8 cellular contexts compared by ENCODE assay signal in genomic region chr5:17217421-17218352, GRCh38. TPM values are rescaled to one million over a fixed set of nuclear protein-coding genes. Genes with fewer than 3 reads are reported as not detected.
DNase-seq lines count a peak whose midpoint lies in the region; ATAC-seq and TF ChIP-seq lines count a peak whose summit lies in the region.

TSS of gene BASP1 (plus strand) at chr5:17217631. CDS start at chr5:17275217, 57,586 bp downstream.

- WGBS in adrenal gland, 4 donors, result 0 to 2% (median 1%) methylated on average over 5 to 93 of the region's 93 CpGs
- WGBS in trophoblast cell (ENCODE audit: extremely low coverage, insufficient coverage, insufficient read length), result no CpG with 5 or more reads among the region's 93 CpGs

- H4K12ac ChIP-seq in trophoblast cell (ENCODE audit: low read depth, low read length), result peak within 1 kb of the TSS; percentile 99

- no peaks in the 10 kb centered on the region for H3K9me3 ChIP-seq in adrenal gland (replicated peaks in 1 of 3)
- H3K9me3 ChIP-seq in left ventricle myocardium inferior (replicated peaks), result no peaks in the 10 kb centered on the region
- H3K9me3 ChIP-seq in trophoblast cell (ENCODE audit: insufficient read depth, low read depth, low read length), result no peaks in the 10 kb centered on the region

- H3K4me3 ChIP-seq in BJ (ENCODE audit: low read depth, low read length), result peak within 1 kb of the TSS; percentile 96
- peak within 1 kb of the TSS in 2 of 4 donors; percentile 25 to 64 for H3K4me3 ChIP-seq in adrenal gland
- peak within 1 kb of the TSS; percentile 66 for H3K4me3 ChIP-seq in left ventricle myocardium inferior
- peak within 1 kb of the TSS; percentile 95 for H3K4me3 ChIP-seq in trophoblast cell (ENCODE audit: low read depth, low read length)

- intact Hi-C loops in adrenal gland (cut with DNase I), result loop anchor here (5.0 to 10.0 kb wide), 2 partner anchors 1080 to 1097 kb away; no protein-coding TSS in a partner anchor
- intact Hi-C loops in left ventricle myocardium inferior (cut with micrococcal nuclease), result loop anchor here (5.0 kb wide), 1 partner anchor 1095 kb away; no protein-coding TSS in a partner anchor

- peak within 1 kb of the TSS; percentile 98 for H2BK5ac ChIP-seq in trophoblast cell (ENCODE audit: low read depth, low read length, poor library complexity)

- H3K9ac ChIP-seq in trophoblast cell (ENCODE audit: low read length), result peak within 1 kb of the TSS; percentile 98

- DNase-seq in BJ (ENCODE audit: low read depth) (no peak), NOMO-1 treated with DMSO at 0.1 percent for 48 hours (lab: John Stamatoyannopoulos, UW; ENCODE audit: unreplicated experiment) (peak; percentile 93), adrenal gland (peak; percentile 31 to 81 (median 55)), left ventricle myocardium inferior (peak; percentile 73), trophoblast cell (peak; percentile 71 to 79)
- no peak for DNase-seq in effector CD4-positive, alpha-beta T cell

- H3K79me1 ChIP-seq in trophoblast cell (ENCODE audit: low read length), result peaks cover 19% of the 10 kb centered on the region

- H2AFZ ChIP-seq in trophoblast cell (ENCODE audit: insufficient read depth, low read length, poor library complexity), result peak within 1 kb of the TSS; percentile 85

- H3K23ac ChIP-seq in trophoblast cell (ENCODE audit: low read length), result peak within 1 kb of the TSS; percentile 8

- H3K36me3 ChIP-seq in BJ (ENCODE audit: control insufficient read depth, insufficient read depth, low read length) (no peaks in the 10 kb centered on the region), adrenal gland (replicated peaks in 1 of 2) (no peaks in the 10 kb centered on the region), left ventricle myocardium inferior (no peaks in the 10 kb centered on the region), trophoblast cell (ENCODE audit: control insufficient read depth in 1 of 2, insufficient read depth in 2 of 2, low read length in 2 of 2) (peaks cover 0 to 3% of the 10 kb centered on the region in 2 experiments)

- H3K18ac ChIP-seq in trophoblast cell (ENCODE audit: low read length), result peak within 1 kb of the TSS; percentile 99

- peak; percentile 33 to 63 for TF ChIP-seq POLR2A in adrenal gland (IDR thresholded peaks at IDR 0.05)

- peaks cover 22% of the 10 kb centered on the region for H3K79me2 ChIP-seq in trophoblast cell (ENCODE audit: control insufficient read depth, insufficient read depth, low read length, poor library complexity)

- peak within 1 kb of the TSS; percentile 98 for H4K8ac ChIP-seq in trophoblast cell (ENCODE audit: low read depth, low read length)

- peak within 1 kb of the TSS; percentile 97 for H3K14ac ChIP-seq in trophoblast cell (ENCODE audit: low read length)

- peak; percentile 43 for ATAC-seq in GM19043 (IDR thresholded peaks at IDR 0.05; ENCODE audit: low read depth, unreplicated experiment)
- peak; percentile 39 for ATAC-seq in HG03159 (IDR thresholded peaks at IDR 0.05; ENCODE audit: unreplicated experiment)

- TF ChIP-seq CTCF in BJ (IDR thresholded peaks at IDR 0.05; ENCODE audit: insufficient read depth, low read depth, low read length) (no peak), adrenal gland (IDR thresholded peaks at IDR 0.05) (no peak), left ventricle myocardium inferior (IDR thresholded peaks at IDR 0.05; ENCODE audit: borderline replicate concordance) (no peak)

- H2BK120ac ChIP-seq in trophoblast cell (ENCODE audit: insufficient read depth, low read length, poor library complexity), result peak within 1 kb of the TSS; percentile 83

- POLR2A ChIA-PET in BJ (lab: Charles Lee), result interaction anchor here (0.6 to 0.8 kb wide), 2 partner anchors 31 to 92 kb away, joined by 3 to 4 read pairs; no protein-coding TSS in a partner anchor

- CTCF ChIA-PET in BJ (lab: Yijun Ruan, JAX), result interaction anchor here (1.4 to 5.5 kb wide), 6 partner anchors 15 to 1099 kb away, joined by 3 to 101 read pairs (median 44); no protein-coding TSS in a partner anchor

- peak within 1 kb of the TSS; percentile 47 for H2BK12ac ChIP-seq in trophoblast cell (ENCODE audit: low read length)

- H3K4me2 ChIP-seq in trophoblast cell (ENCODE audit: low read length), result peak within 1 kb of the TSS; percentile 92

- H2AK5ac ChIP-seq in trophoblast cell (ENCODE audit: low read length), result peak within 1 kb of the TSS; percentile 91

- H3K4me1 ChIP-seq in adrenal gland (replicated peaks in 1 of 2) (peaks cover 0 to 4% of the 10 kb centered on the region in 2 donors), left ventricle myocardium inferior (peaks cover 25% of the 10 kb centered on the region), trophoblast cell (ENCODE audit: control insufficient read depth in 1 of 2, insufficient read depth in 2 of 2, low read length in 2 of 2) (peaks cover 5 to 9% of the 10 kb centered on the region in 2 experiments)

- no peaks in the 10 kb centered on the region for H3K27me3 ChIP-seq in BJ (ENCODE audit: control insufficient read depth, insufficient read depth, low read length)
- no peaks in the 10 kb centered on the region for H3K27me3 ChIP-seq in adrenal gland
- H3K27me3 ChIP-seq in left ventricle myocardium inferior (ENCODE audit: low read depth), result peaks cover 94% of the 10 kb centered on the region
- no peaks in the 10 kb centered on the region for H3K27me3 ChIP-seq in trophoblast cell (ENCODE audit: insufficient read depth, low read length)

- H3K4ac ChIP-seq in trophoblast cell (ENCODE audit: low read depth, low read length), result peak within 1 kb of the TSS; percentile 100

- peak within 1 kb of the TSS in 2 of 5 donors; percentile 56 to 64 for H3K27ac ChIP-seq in adrenal gland
- H3K27ac ChIP-seq in left ventricle myocardium inferior (replicated peaks), result peak within 1 kb of the TSS; percentile 30
- peak within 1 kb of the TSS; percentile 69 for H3K27ac ChIP-seq in trophoblast cell (ENCODE audit: low read depth, low read length)

- peak within 1 kb of the TSS; percentile 98 for H4K91ac ChIP-seq in trophoblast cell (ENCODE audit: low read depth, low read length)

RNA-seq across cellular contexts. Expression of gene BASP1, which starts in this region (rescaled TPM):
- polyA plus RNA-seq in BJ (2011; rRNA removed) (48.7 and 71.9 TPM in 2 replicates), adrenal gland (10 to 100 TPM in 2 of 3 donors, 1 to 10 TPM in 1; 9.3 to 13.5 (median 13.0) TPM)
- polyA minus RNA-seq in BJ (2011; rRNA and poly(A)+ RNA removed), result 7.6 and 9.9 TPM in 2 replicates
- total RNA-seq in adrenal gland (10 to 100 TPM in 5 of 8 donors, 1 to 10 TPM in 3; 7.0 to 24.9 (median 11.7) TPM), left ventricle myocardium inferior (3.7 TPM)
- 550 and 590 TPM in 2 replicates for polyA plus RNA-seq in trophoblast cell (2013)

Comparison
In these comparisons a context has a peak if more than half of its experiments do, and no peak if none do; other contexts are left out.
1. DNase-seq: peak in NOMO-1 treated with DMSO at 0.1 percent for 48 hours (single experiment), adrenal gland (7 of 7), left ventricle myocardium inferior (single experiment) and trophoblast cell (2 of 2); none in BJ (single experiment) and effector CD4-positive, alpha-beta T cell (single experiment).